In the genomic region with DNA sequence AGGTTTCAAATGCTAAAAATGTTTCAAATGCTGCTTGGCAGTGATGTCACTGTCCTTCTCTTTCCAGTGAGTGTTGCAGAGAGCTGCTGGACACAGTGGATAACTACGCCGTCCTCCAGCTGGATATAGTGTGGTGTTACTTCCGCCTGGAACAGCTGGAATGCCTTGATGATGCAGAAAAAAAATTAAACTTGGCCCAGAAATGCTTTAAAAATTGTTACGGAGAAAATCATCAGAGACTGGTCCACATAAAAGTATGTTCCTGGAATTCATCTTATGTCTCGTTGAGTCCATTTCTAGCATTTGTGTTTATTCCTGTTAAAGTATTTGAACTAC, we compare ENCODE assay signal across 14 cellular contexts. TPM values are rescaled to one million over a fixed set of nuclear protein-coding genes. Genes with fewer than 3 reads are reported as not detected.
DNase-seq lines count a peak whose midpoint lies in the region; ATAC-seq and TF ChIP-seq lines count a peak whose summit lies in the region.
"Had no signal": no experiment of that assay in that cellular context is flagged by ENCODE, and none has a peak within 500 bp of the region (broad histone marks: within the 10 kb centered on the region; RNA-seq: fewer than 3 reads in every experiment).

No MANE protein-coding gene starts in this region.

- TF ChIP-seq CTCF in gastroesophageal sphincter (IDR thresholded peaks at IDR 0.05) = no peak
- no peak for TF ChIP-seq CTCF in osteoblast (IDR thresholded peaks at IDR 0.05; ENCODE audit: extremely low read depth, low read depth, low read length)
- no peak for TF ChIP-seq CTCF in type B pancreatic cell (conservative IDR thresholded peaks at IDR 0.05)

- H3K4me3 Mint-ChIP-seq in type B pancreatic cell = no peak overlapping the region
- H3K4me3 Mint-ChIP-seq: activated B cell treated with CpG ODN at 0.5 μM for 24 hours; naive thymus-derived CD8-positive, alpha-beta T cell had no signal

- H3K27ac ChIP-seq in SJSA1 (0 out of 2 replicates have a peak overlapping the region, but pooled peaks have one; percentile 6), gastroesophageal sphincter (peak overlapping the region; percentile 43 to 86 (median 80)), osteoblast (ENCODE audit: low read depth, low read length) (peak overlapping the region; percentile 38)

- no peaks in the 10 kb centered on the region for H4K20me1 ChIP-seq in osteoblast (ENCODE audit: insufficient read depth, low read length)

- no peak overlapping the region for H3K4me2 ChIP-seq in osteoblast (ENCODE audit: insufficient read depth, low read length)

- ATAC-seq in gastroesophageal sphincter = peak; percentile 91
- no peak for ATAC-seq in GM19455 (IDR thresholded peaks at IDR 0.05; ENCODE audit: unreplicated experiment)
- ATAC-seq: HepG2; naive thymus-derived CD8-positive, alpha-beta T cell had no signal

- no peak for TF ChIP-seq POLR2A in gastroesophageal sphincter (IDR thresholded peaks at IDR 0.05)

- H3K27ac Mint-ChIP-seq in type B pancreatic cell = no peak overlapping the region
- H3K27ac Mint-ChIP-seq: activated B cell treated with CpG ODN at 0.5 μM for 24 hours had no signal

- H3K27me3 ChIP-seq in SJSA1 (replicated peaks) (no peaks in the 10 kb centered on the region), gastroesophageal sphincter (no peaks in the 10 kb centered on the region), osteoblast (ENCODE audit: insufficient read depth, low read length) (no peaks in the 10 kb centered on the region)

- peaks cover 25% of the 10 kb centered on the region for H3K36me3 Mint-ChIP-seq in type B pancreatic cell

- H3K36me3 ChIP-seq in SJSA1 (peaks cover 26% of the 10 kb centered on the region), gastroesophageal sphincter (peaks cover 0 to 60% of the 10 kb centered on the region in 2 donors), osteoblast (ENCODE audit: insufficient read depth, low read length) (peaks cover 17% of the 10 kb centered on the region)

- H3K4me3 ChIP-seq in SJSA1 (no peak overlapping the region), gastroesophageal sphincter (no peak overlapping the region), osteoblast (ENCODE audit: insufficient read depth, low read length) (no peak overlapping the region)
- H3K4me3 ChIP-seq: skin epidermis had no signal

- no peak overlapping the region for H2AFZ ChIP-seq in osteoblast (ENCODE audit: low read length)

- DNase-seq in AG08396 (ENCODE audit: low spot score) (peak; percentile 79), SJSA1 (ENCODE audit: low read depth in 1 of 2, low spot score in 2 of 2) (peak in 1 of 2 experiments; percentile 34), osteoblast (ENCODE audit: insufficient read length, low spot score, missing footprints) (peak; percentile 81), NCI-H524 (lab: John Stamatoyannopoulos, UW) (no peak), DMS79 (lab: John Stamatoyannopoulos, UW) (no peak), type B pancreatic cell (ENCODE audit: extremely low spot score, unreplicated experiment) (no peak)
- DNase-seq: activated B cell treated with CpG ODN at 0.5 μM for 24 hours; activated T-cell treated with anti-CD3 and anti-CD28 coated beads, Interleukin-2, amount 50 U/mL, for 48 hours; naive thymus-derived CD8-positive, alpha-beta T cell; NCI-H146 had no signal

- peaks cover 32% of the 10 kb centered on the region for H3K4me1 Mint-ChIP-seq in type B pancreatic cell (ENCODE audit: unreplicated experiment)

- no peaks in the 10 kb centered on the region for H3K79me2 ChIP-seq in osteoblast (ENCODE audit: insufficient read depth, low read length)

- H3K4me1 ChIP-seq in SJSA1 (replicated peaks) = peaks cover 20% of the 10 kb centered on the region
- H3K4me1 ChIP-seq in gastroesophageal sphincter = peaks cover 0 to 36% (median 25%) of the 10 kb centered on the region in 3 donors
- peaks cover 7% of the 10 kb centered on the region for H3K4me1 ChIP-seq in osteoblast (ENCODE audit: insufficient read depth, low read length)

- TF ChIP-seq EP300 in gastroesophageal sphincter (IDR thresholded peaks at IDR 0.05) = no peak

- no peaks in the 10 kb centered on the region for H3K9me3 Mint-ChIP-seq in type B pancreatic cell
- H3K9me3 Mint-ChIP-seq: activated B cell treated with CpG ODN at 0.5 μM for 24 hours; naive thymus-derived CD8-positive, alpha-beta T cell had no signal

- no peaks in the 10 kb centered on the region for H3K27me3 Mint-ChIP-seq in type B pancreatic cell
- H3K27me3 Mint-ChIP-seq: activated B cell treated with CpG ODN at 0.5 μM for 24 hours; naive thymus-derived CD8-positive, alpha-beta T cell had no signal

- no peaks in the 10 kb centered on the region for H3K9me3 ChIP-seq in SJSA1 (replicated peaks)
- H3K9me3 ChIP-seq in gastroesophageal sphincter = no peaks in the 10 kb centered on the region
- no peaks in the 10 kb centered on the region for H3K9me3 ChIP-seq in osteoblast (ENCODE audit: low read depth, low read length)

- 13 to 19% methylated on average over 5 of the region's 5 CpGs for WGBS in gastroesophageal sphincter (ENCODE audit: low coverage in 1 of 2), 2 donors

RNA-seq across cellular contexts. Expression of a gene that starts 25.2 kb away (rescaled TPM):
- total RNA-seq in SJSA1 (2014; rRNA removed; shearing (Covaris generic)) = 50.6 and 50.7 TPM in 2 replicates
- total RNA-seq in gastroesophageal sphincter = 10 to 100 TPM; 50.5 to 60.3 (median 54.8) TPM
- 48.9 and 50.7 TPM in 2 replicates for total RNA-seq in osteoblast
- 49.3 and 54.3 TPM in 2 replicates for total RNA-seq in type B pancreatic cell (ENCODE audit: low replicate concordance)

RNA-seq across cellular contexts. Expression of a gene that starts 43.0 kb away (rescaled TPM):
- 0.39 and 0.72 TPM in 2 replicates for total RNA-seq in SJSA1 (2014; rRNA removed; shearing (Covaris generic))
- total RNA-seq in gastroesophageal sphincter (1 to 10 TPM; 2.6 to 8.2 (median 5.9) TPM), osteoblast (8.5 and 15.6 TPM in 2 replicates), type B pancreatic cell (ENCODE audit: low replicate concordance) (13.0 and 83.0 TPM in 2 replicates)

Comparison
In these comparisons a context has a peak if more than half of its experiments do, and no peak if none do; other contexts are left out.
1. DNase-seq: peak in AG08396 (single experiment) and osteoblast (single experiment); none in NCI-H524 (0 of 2), DMS79 (single experiment) and type B pancreatic cell (single experiment).
2. H3K27ac ChIP-seq: peak in every context shown above with its lines; median percentile 80 in gastroesophageal sphincter; 38 in osteoblast; 6 in SJSA1.